8 cellular contexts compared by ENCODE assay signal in the genomic region with DNA sequence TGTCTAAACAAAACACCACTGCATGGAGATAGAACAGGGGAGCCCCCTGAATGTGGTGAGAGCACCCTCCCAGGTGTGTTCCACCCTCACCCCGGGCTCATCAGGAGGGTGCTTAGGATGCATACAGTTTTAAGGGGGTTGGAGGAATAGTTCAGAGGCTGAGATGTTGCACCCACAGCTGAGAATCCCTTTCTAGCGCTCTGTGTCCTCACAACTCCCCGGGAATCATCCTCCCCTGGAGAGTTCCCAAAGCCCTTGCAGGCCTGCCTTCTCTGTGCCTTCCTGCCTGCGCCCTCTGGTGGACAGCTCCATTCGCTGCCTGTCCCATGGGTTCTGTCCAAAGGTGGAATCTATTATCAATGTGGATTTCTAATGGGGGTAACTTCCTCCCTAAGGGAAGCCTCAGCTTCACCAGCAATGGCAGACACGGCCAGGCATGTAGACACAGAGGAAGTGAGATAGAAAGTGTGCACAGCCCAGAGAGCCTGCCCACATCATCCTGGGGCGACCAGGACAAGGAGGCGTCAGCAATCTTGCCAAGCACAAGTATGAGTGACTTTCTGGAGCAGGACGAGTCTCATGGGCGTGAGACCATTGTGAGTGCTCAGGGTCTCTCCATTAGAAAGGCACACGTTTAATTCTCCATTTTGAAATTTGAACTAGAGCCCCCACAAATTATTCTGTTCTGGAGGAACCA. TPM values are rescaled to one million over a fixed set of nuclear protein-coding genes. Genes with fewer than 3 reads are reported as not detected.
DNase-seq lines count a peak whose midpoint lies in the region; ATAC-seq and TF ChIP-seq lines count a peak whose summit lies in the region.

No MANE protein-coding gene starts in this region.

- peak; percentile 87 for DNase-seq in Daoy (ENCODE audit: low read depth)
- peak; percentile 64 for DNase-seq in NCI-H82 treated with DMSO at 0.1 percent for 48 hours (lab: John Stamatoyannopoulos, UW; ENCODE audit: unreplicated experiment)
- peak; percentile 22 to 56 (median 41) for DNase-seq in activated CD8-positive, alpha-beta memory T cell treated with anti-CD3 and anti-CD28 coated beads for 48 hours (ENCODE audit: low read depth in 2 of 3, low spot score in 2 of 3)
- peak; percentile 89 for DNase-seq in endothelial cell (ENCODE audit: low spot score)
- peak; percentile 76 to 90 (median 87) for DNase-seq in mucosa of descending colon
- peak; percentile 12 to 34 for DNase-seq in stimulated activated CD8-positive, alpha-beta memory T cell treated with anti-CD3 and anti-CD28 coated beads, Interleukin-4, amount 100 ng/mL, for 4 hours (ENCODE audit: low read depth in 2 of 2, low spot score in 1 of 2)

- H3K27me3 Mint-ChIP-seq in endothelial cell (ENCODE audit: unreplicated experiment), result no peaks in the 10 kb centered on the region

- no peak overlapping the region for H3K4me3 ChIP-seq in mucosa of descending colon

- intact Hi-C loops in mucosa of descending colon (cut with DNase I, micrococcal nuclease), result no loop called here

- H3K36me3 Mint-ChIP-seq in endothelial cell (ENCODE audit: low read depth, unreplicated experiment), result no peaks in the 10 kb centered on the region

- no peak overlapping the region for H3K4me3 Mint-ChIP-seq in endothelial cell (ENCODE audit: unreplicated experiment)

- H3K4me1 Mint-ChIP-seq in endothelial cell (ENCODE audit: unreplicated experiment), result no peaks in the 10 kb centered on the region

- TF ChIP-seq CTCF in endothelial cell (IDR thresholded peaks at IDR 0.05; ENCODE audit: unreplicated experiment) (peak; percentile 85), mucosa of descending colon (IDR thresholded peaks at IDR 0.05) (peak; percentile 85)

- H3K27ac Mint-ChIP-seq in endothelial cell (ENCODE audit: unreplicated experiment), result no peak overlapping the region

- ATAC-seq in HG03196 (IDR thresholded peaks at IDR 0.05; ENCODE audit: unreplicated experiment) (peak; percentile 61), mucosa of descending colon (peak; percentile 97), HG02970 (IDR thresholded peaks at IDR 0.05; ENCODE audit: low FRiP score, unreplicated experiment) (no peak)

- H3K9me3 Mint-ChIP-seq in endothelial cell (ENCODE audit: unreplicated experiment), result no peaks in the 10 kb centered on the region

- no peaks in the 10 kb centered on the region for H3K9me3 ChIP-seq in mucosa of descending colon

- H3K36me3 ChIP-seq in mucosa of descending colon (ENCODE audit: low read depth), result no peaks in the 10 kb centered on the region

- no peaks in the 10 kb centered on the region for H3K4me1 ChIP-seq in mucosa of descending colon (ENCODE audit: low read depth)

RNA-seq across cellular contexts. Expression of a gene that starts 1.2 kb away (rescaled TPM):
- total RNA-seq in Daoy (2014; rRNA removed; shearing (Covaris generic)), result 0.34 TPM in 1 of 2 replicates, not detected in the other
- total RNA-seq in endothelial cell (ENCODE audit: unreplicated experiment) (not detected), mucosa of descending colon (1 to 10 TPM; 2.1 to 6.5 (median 2.4) TPM)

RNA-seq across cellular contexts. Expression of a gene that starts 7.1 kb away (rescaled TPM):
- total RNA-seq in Daoy (2014; rRNA removed; shearing (Covaris generic)), result 0.63 TPM in 1 of 2 replicates, not detected in the other
- not detected for total RNA-seq in endothelial cell (ENCODE audit: unreplicated experiment)
- total RNA-seq in mucosa of descending colon, result 1 to 10 TPM; 2.4 to 7.0 (median 2.9) TPM

RNA-seq across cellular contexts. Expression of a gene that starts 17.4 kb away (rescaled TPM):
- not detected in 2 replicates for total RNA-seq in Daoy (2014; rRNA removed; shearing (Covaris generic))
- total RNA-seq in endothelial cell (ENCODE audit: unreplicated experiment), result not detected
- 1 to 10 TPM; 2.6 to 4.7 (median 2.7) TPM for total RNA-seq in mucosa of descending colon

RNA-seq across cellular contexts. Expression of a gene that starts 18.8 kb away (rescaled TPM):
- total RNA-seq in Daoy (2014; rRNA removed; shearing (Covaris generic)), result 1.1 TPM in 1 of 2 replicates, not detected in the other
- not detected for total RNA-seq in endothelial cell (ENCODE audit: unreplicated experiment)
- 10 to 100 TPM in 1 of 3 donors, 1 to 10 TPM in 2; 8.5 to 19.3 (median 8.7) TPM for total RNA-seq in mucosa of descending colon

RNA-seq across cellular contexts. Expression of a gene that starts 29.8 kb away (rescaled TPM):
- 0.17 TPM in 1 of 2 replicates, not detected in the other for total RNA-seq in Daoy (2014; rRNA removed; shearing (Covaris generic))
- not detected for total RNA-seq in endothelial cell (ENCODE audit: unreplicated experiment)
- total RNA-seq in mucosa of descending colon, result 10 to 100 TPM in 1 of 3 donors, 1 to 10 TPM in 2; 5.4 to 19.5 (median 5.9) TPM

Comparison
In these comparisons a context has a peak if more than half of its experiments do, and no peak if none do; other contexts are left out.
1. DNase-seq: peak in every context shown above with its lines; median percentile 89 in endothelial cell; 87 in Daoy; 87 in mucosa of descending colon; 64 in NCI-H82 treated with DMSO at 0.1 percent for 48 hours; 41 in activated CD8-positive, alpha-beta memory T cell treated with anti-CD3 and anti-CD28 coated beads for 48 hours; 23 in stimulated activated CD8-positive, alpha-beta memory T cell treated with anti-CD3 and anti-CD28 coated beads, Interleukin-4, amount 100 ng/mL, for 4 hours.